28 cellular contexts compared by ENCODE assay signal in genomic region chr1:207999274-207999915, GRCh38.
"Had no signal": no experiment of that assay in that cellular context is flagged by ENCODE, and none has a peak within 500 bp of the region (broad histone marks: within the 10 kb centered on the region; RNA-seq: fewer than 3 reads in every experiment).

No MANE protein-coding gene starts in this region.

- H3K4me3 Mint-ChIP-seq: activated CD4-positive, alpha-beta T cell treated with anti-CD3 and anti-CD28 coated beads, Interleukin-2, amount 10 ng/mL, durations not matched to agents 24 days and 14 days; activated CD8-positive, alpha-beta T cell treated with anti-CD3 and anti-CD28 coated beads for 36 hours; activated naive CD4-positive, alpha-beta T cell treated with anti-CD3 and anti-CD28 coated beads, Interleukin-2, amount 10 ng/mL, durations not matched to agents 7 days and 5 days; activated naive CD8-positive, alpha-beta T cell; activated naive CD8-positive, alpha-beta T cell treated with anti-CD3 and anti-CD28 coated beads, Interleukin-2, amount 50 U/mL, for 24 hours; activated T-cell treated with anti-CD3 and anti-CD28 coated beads, Interleukin-2, amount 50 U/mL, for 4 hours; activated T-helper 1 cell treated with anti-CD3 and anti-CD28 coated beads, Interleukin-12 subunit alpha, Interleukin-12 subunit beta, Interleukin-2, Interleukin-4 antibody, amounts not matched to agents 30 ng/mL and 10 ng/mL and 1 ng/mL, durations not matched to agents 14 hours and 24 hours and 36 hours; brain; central memory CD8-positive, alpha-beta T cell had no signal

- H3K4me1 Mint-ChIP-seq: activated CD4-positive, alpha-beta T cell treated with anti-CD3 and anti-CD28 coated beads, Interleukin-2, amount 10 ng/mL, durations not matched to agents 24 days and 14 days; activated naive CD4-positive, alpha-beta T cell treated with anti-CD3 and anti-CD28 coated beads, Interleukin-2, amount 10 ng/mL, durations not matched to agents 7 days and 5 days; activated naive CD8-positive, alpha-beta T cell treated with anti-CD3 and anti-CD28 coated beads, Interleukin-2, amount 50 U/mL, for 24 hours; central memory CD8-positive, alpha-beta T cell had no signal

- H3K9me3 Mint-ChIP-seq: activated CD4-positive, alpha-beta T cell treated with anti-CD3 and anti-CD28 coated beads, Interleukin-2, amount 10 ng/mL, durations not matched to agents 24 days and 14 days; activated CD8-positive, alpha-beta T cell treated with anti-CD3 and anti-CD28 coated beads for 36 hours; activated naive CD4-positive, alpha-beta T cell treated with anti-CD3 and anti-CD28 coated beads, Interleukin-2, amount 10 ng/mL, durations not matched to agents 7 days and 5 days; activated naive CD8-positive, alpha-beta T cell treated with anti-CD3 and anti-CD28 coated beads, Interleukin-2, amount 50 U/mL, for 24 hours; activated T-cell treated with anti-CD3 and anti-CD28 coated beads, Interleukin-2, amount 50 U/mL, for 4 hours; activated T-helper 1 cell treated with anti-CD3 and anti-CD28 coated beads, Interleukin-12 subunit alpha, Interleukin-12 subunit beta, Interleukin-2, Interleukin-4 antibody, amounts not matched to agents 30 ng/mL and 10 ng/mL and 1 ng/mL, durations not matched to agents 14 hours and 24 hours and 36 hours; central memory CD8-positive, alpha-beta T cell had no signal

- ATAC-seq: activated CD8-positive, alpha-beta T cell treated with anti-CD3 and anti-CD28 coated beads for 36 hours; activated naive CD8-positive, alpha-beta T cell treated with anti-CD3 and anti-CD28 coated beads, Interleukin-2, amount 50 U/mL, for 24 hours; activated T-cell treated with anti-CD3 and anti-CD28 coated beads, Interleukin-2, amount 50 U/mL, for 4 hours; SK-N-SH treated with all-trans-retinoic acid at 6 μM for 48 hours had no signal

- H3K4me3 ChIP-seq: Peyer's patch had no signal

- H3K27me3 ChIP-seq: Peyer's patch had no signal

- H3K27ac Mint-ChIP-seq: activated CD4-positive, alpha-beta T cell treated with anti-CD3 and anti-CD28 coated beads, Interleukin-2, amount 10 ng/mL, durations not matched to agents 24 days and 14 days; activated CD8-positive, alpha-beta T cell treated with anti-CD3 and anti-CD28 coated beads for 36 hours; activated naive CD4-positive, alpha-beta T cell treated with anti-CD3 and anti-CD28 coated beads, Interleukin-2, amount 10 ng/mL, durations not matched to agents 7 days and 5 days; activated naive CD8-positive, alpha-beta T cell; activated naive CD8-positive, alpha-beta T cell treated with anti-CD3 and anti-CD28 coated beads, Interleukin-2, amount 50 U/mL, for 24 hours; activated T-helper 1 cell treated with anti-CD3 and anti-CD28 coated beads, Interleukin-12 subunit alpha, Interleukin-12 subunit beta, Interleukin-2, Interleukin-4 antibody, amounts not matched to agents 30 ng/mL and 10 ng/mL and 1 ng/mL, durations not matched to agents 14 hours and 24 hours and 36 hours had no signal

- H3K36me3 ChIP-seq: Peyer's patch had no signal

- H3K36me3 Mint-ChIP-seq: activated naive CD4-positive, alpha-beta T cell treated with anti-CD3 and anti-CD28 coated beads, Interleukin-2, amount 10 ng/mL, durations not matched to agents 7 days and 5 days; activated naive CD8-positive, alpha-beta T cell; brain had no signal

- DNase-seq: activated CD4-positive, alpha-beta T cell treated with anti-CD3 and anti-CD28 coated beads, Interleukin-2, amount 10 ng/mL, durations not matched to agents 24 days and 14 days; activated CD4-positive, alpha-beta T cell treated with anti-CD3 and anti-CD28 coated beads, Interleukin-2, amount 50 U/mL, for 4 hours; activated CD8-positive, alpha-beta T cell treated with anti-CD3 and anti-CD28 coated beads for 36 hours; activated gamma-delta T cell treated with Interleukin-2 at 50 U/mL for 16 hours; activated naive CD4-positive, alpha-beta T cell treated with anti-CD3 and anti-CD28 coated beads, Interleukin-2, amount 10 ng/mL, durations not matched to agents 7 days and 5 days; activated naive CD8-positive, alpha-beta T cell treated with anti-CD3 and anti-CD28 coated beads, Interleukin-2, amount 50 U/mL, for 24 hours; activated T-cell treated with anti-CD3 and anti-CD28 coated beads for 4 hours; activated T-cell treated with anti-CD3 and anti-CD28 coated beads, Interleukin-2, amount 50 U/mL, for 4 hours; anterior cingulate cortex; NCI-H1105; NCI-H1417 treated with DMSO at 0.1 percent for 48 hours; NCI-H1930; NCI-H2081 treated with DMSO at 0.1 percent for 48 hours; NCI-H345; NCI-H524 treated with DMSO at 0.1 percent for 48 hours; Peyer's patch; RPMI8226; SHP77 treated with DMSO at 0.1 percent for 48 hours; SW 1271; T-helper 1 cell; T-helper 2 cell; T-helper 9 cell had no signal

- H3K9me3 ChIP-seq: Peyer's patch had no signal

- H3K4me1 ChIP-seq: Peyer's patch had no signal

- H3K27me3 Mint-ChIP-seq: activated CD8-positive, alpha-beta T cell treated with anti-CD3 and anti-CD28 coated beads for 36 hours had no signal

- H3K27ac ChIP-seq: Peyer's patch, VCaP had no signal
